ENCODE assay signal across 21 cellular contexts in the genomic region with DNA sequence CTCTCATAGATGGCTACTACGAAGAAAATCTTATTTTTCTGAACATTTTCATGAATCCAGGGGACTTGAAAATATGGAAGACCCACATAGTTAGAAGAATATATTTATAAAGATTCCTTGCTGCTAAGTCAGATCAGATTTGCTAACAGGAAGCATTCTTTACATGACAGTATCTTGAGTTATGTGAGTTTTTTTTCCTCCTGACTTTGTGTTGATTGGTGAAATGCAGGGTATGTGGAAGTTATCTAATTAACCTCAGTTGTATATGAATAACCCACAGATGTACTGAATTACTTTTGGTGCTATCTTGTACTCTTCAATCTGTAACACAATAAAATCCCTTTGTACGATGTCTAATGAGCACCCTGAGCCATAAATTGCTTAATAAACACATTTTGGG. TPM values are rescaled to one million over a fixed set of nuclear protein-coding genes. Genes with fewer than 3 reads are reported as not detected.
A peak's percentile ranks its signal among the peaks of the same experiment; 100 is the strongest.
DNase-seq lines count a peak whose midpoint lies in the region; TF ChIP-seq lines count a peak whose summit lies in the region.
"Had no signal": no experiment of that assay in that cellular context is flagged by ENCODE, and none has a peak within 500 bp of the region (broad histone marks: within the 10 kb centered on the region; RNA-seq: fewer than 3 reads in every experiment).

No MANE protein-coding gene starts in this region.

- no peaks in the 10 kb centered on the region for H3K4me1 ChIP-seq in hepatocyte (ENCODE audit: insufficient read depth)

- no peaks in the 10 kb centered on the region for H3K79me2 ChIP-seq in hepatocyte

- no peaks in the 10 kb centered on the region for H3K27me3 ChIP-seq in brain microvascular endothelial cell (replicated peaks)
- H3K27me3 ChIP-seq in hepatocyte = no peaks in the 10 kb centered on the region
- H3K27me3 ChIP-seq: BLaER1 had no signal

- H3K9me2 ChIP-seq in hepatocyte (replicated peaks; ENCODE audit: insufficient read depth) = no peaks in the 10 kb centered on the region

- in situ Hi-C loops in brain microvascular endothelial cell (cut with HindIII; ENCODE audit: low pct_ligation_motif_present, low sequenced_read_pairs) = no loop called here

- H3K4me3 Mint-ChIP-seq in HFFc6 = peak overlapping the region; percentile 39
- H3K4me3 Mint-ChIP-seq: CD8-positive, alpha-beta T cell had no signal

- H3K4me2 ChIP-seq in hepatocyte = no peak overlapping the region
- H3K4me2 ChIP-seq: BLaER1 had no signal

- H2AFZ ChIP-seq in hepatocyte = no peak overlapping the region

- no peaks in the 10 kb centered on the region for H3K9me3 Mint-ChIP-seq in HFFc6
- H3K9me3 Mint-ChIP-seq: CD8-positive, alpha-beta T cell had no signal

- H3K4me3 ChIP-seq in brain microvascular endothelial cell (ENCODE audit: low read depth, low read length) (no peak overlapping the region), hepatocyte (no peak overlapping the region)
- H3K4me3 ChIP-seq: BLaER1 had no signal

- peak overlapping the region; percentile 20 for H3K27ac Mint-ChIP-seq in HFFc6
- H3K27ac Mint-ChIP-seq: CD8-positive, alpha-beta T cell had no signal

- no peaks in the 10 kb centered on the region for H3K27me3 Mint-ChIP-seq in HFFc6 (ENCODE audit: insufficient read depth)

- no peaks in the 10 kb centered on the region for H4K20me1 ChIP-seq in hepatocyte (ENCODE audit: insufficient read depth, poor library complexity, severe bottlenecking)
- H4K20me1 ChIP-seq: BLaER1 had no signal

- WGBS in hepatocyte (ENCODE audit: low lambda C conversion rate, missing lambda C conversion rate) = 90% methylated on average over 2 of the region's 2 CpGs

- H3K4me1 Mint-ChIP-seq in HFFc6 (ENCODE audit: low read depth) = peaks cover 31% of the 10 kb centered on the region

- TF ChIP-seq CTCF in HFFc6 (IDR thresholded peaks at IDR 0.05) (no peak), brain microvascular endothelial cell (IDR thresholded peaks at IDR 0.05; ENCODE audit: low read depth, low read length, missing control alignments) (no peak), GM10266 (IDR thresholded peaks at IDR 0.05; ENCODE audit: control insufficient read depth, insufficient read depth, low read depth, missing control alignments) (no peak), hepatocyte (IDR thresholded peaks at IDR 0.05; ENCODE audit: poor library complexity) (no peak)

- peaks cover 38% of the 10 kb centered on the region for H3K36me3 Mint-ChIP-seq in HFFc6 (ENCODE audit: low read depth)

- no peaks in the 10 kb centered on the region for H3K36me3 ChIP-seq in brain microvascular endothelial cell (replicated peaks)
- no peaks in the 10 kb centered on the region for H3K36me3 ChIP-seq in hepatocyte (replicated peaks; ENCODE audit: insufficient read depth, low read depth)

- DNase-seq in A172 (ENCODE audit: low spot score) (peak; percentile 66), HFFc6 (peak; percentile 11), brain microvascular endothelial cell (no peak), iris pigment epithelial cell (ENCODE audit: low read depth) (peak; percentile 80), GM10266 (ENCODE audit: extremely low spot score) (no peak), pons (ENCODE audit: low spot score) (no peak), DMS153 treated with DMSO at 0.1 percent for 48 hours (lab: John Stamatoyannopoulos, UW; ENCODE audit: unreplicated experiment) (no peak), hepatocyte (ENCODE audit: low spot score) (no peak)
- DNase-seq: CD8-positive, alpha-beta T cell; DMS79; GDM1; MV-4-11; NCI-H1417; NCI-H187 treated with DMSO at 0.1 percent for 48 hours; NCI-H2171 treated with DMSO at 0.1 percent for 48 hours; NCI-H748 treated with DMSO at 0.1 percent for 48 hours; OCI-M1 had no signal

- no peaks in the 10 kb centered on the region for H3K9me3 ChIP-seq in hepatocyte (ENCODE audit: low read depth)

- H3K27ac ChIP-seq in brain microvascular endothelial cell (peak overlapping the region; percentile 13), hepatocyte (no peak overlapping the region)
- H3K27ac ChIP-seq: 22Rv1, BLaER1, HL-60, RWPE1 had no signal

RNA-seq across cellular contexts. Expression of gene ESD, which starts 53.8 kb away (rescaled TPM):
- 146 and 160 TPM in 2 replicates for total RNA-seq in A172 (2014; rRNA removed; shearing (Covaris generic))
- 100 to 1,000 TPM in 5 of 6 experiments, 10 to 100 TPM in 1; 97.7 to 116 (median 104) TPM for total RNA-seq in HFFc6 (2021; fragmentation: NEBNext Ultra II Directional; extraction: Animal tissue kit (Norgen Biotek cat#: 25700))
- 127 and 136 TPM in 2 replicates for total RNA-seq in hepatocyte
- polyA plus RNA-seq in hepatocyte = 125 and 129 TPM in 2 replicates

Comparison
In these comparisons a context has a peak if more than half of its experiments do, and no peak if none do; other contexts are left out.
1. DNase-seq: peak in A172 (single experiment), HFFc6 (single experiment) and iris pigment epithelial cell (single experiment); none in brain microvascular endothelial cell (single experiment), GM10266 (single experiment), pons (single experiment), DMS153 treated with DMSO at 0.1 percent for 48 hours (single experiment) and hepatocyte (single experiment).